27 cellular contexts compared by ENCODE assay signal in the genomic region with DNA sequence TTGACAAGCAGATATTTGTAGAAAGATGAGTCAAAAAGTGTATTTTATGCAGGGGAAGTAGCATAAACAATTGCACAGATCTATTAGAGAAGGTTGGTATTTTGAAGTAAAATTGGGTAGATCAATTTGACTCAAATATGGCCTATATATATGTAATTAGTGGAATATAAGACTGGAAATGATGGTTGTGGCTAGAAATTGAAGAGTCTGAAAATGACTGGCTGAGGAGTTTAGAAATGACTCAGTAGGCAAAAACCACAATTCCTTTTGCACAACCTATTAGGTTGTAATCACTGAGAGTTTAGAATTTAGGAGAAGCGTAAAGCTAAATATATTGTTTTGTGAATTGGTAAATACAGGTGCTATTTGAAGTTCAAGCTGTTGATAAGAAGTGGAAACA.
DNase-seq lines count a peak whose midpoint lies in the region; ATAC-seq, FAIRE-seq and TF ChIP-seq lines count a peak whose summit lies in the region.
"Had no signal": no experiment of that assay in that cellular context is flagged by ENCODE, and none has a peak within 500 bp of the region (broad histone marks: within the 10 kb centered on the region; RNA-seq: fewer than 3 reads in every experiment).

No MANE protein-coding gene starts in this region.

- H3K4me3 ChIP-seq in ascending aorta: no peak overlapping the region
- H3K4me3 ChIP-seq in kidney (ENCODE audit: low read length in 2 of 2): no peak overlapping the region
- H3K4me3 ChIP-seq: colonic mucosa, HAP-1, left lung, tibial nerve had no signal

- H3K36me3 Mint-ChIP-seq in activated T-helper 17 cell treated with anti-CD3 and anti-CD28 coated beads, Interleukin-2, amount 50 U/mL, for 72 hours (ENCODE audit: low read depth): no peaks in the 10 kb centered on the region
- H3K36me3 Mint-ChIP-seq: activated naive CD8-positive, alpha-beta T cell treated with anti-CD3 and anti-CD28 coated beads, Interleukin-2, amount 10 ng/mL, durations not matched to agents 7 days and 5 days; brain; CD4-positive, CD25-positive, alpha-beta regulatory T cell; mesothelial cell of epicardium had no signal

- ATAC-seq in GM18867 (IDR thresholded peaks at IDR 0.05; ENCODE audit: unreplicated experiment) (peak; percentile 71), HG02798 (IDR thresholded peaks at IDR 0.05; ENCODE audit: poor library complexity, unreplicated experiment) (peak; percentile 64), HG03469 (IDR thresholded peaks at IDR 0.05; ENCODE audit: unreplicated experiment) (peak; percentile 62), GM19395 (IDR thresholded peaks at IDR 0.05; ENCODE audit: unreplicated experiment) (no peak)
- peak; percentile 18 for ATAC-seq in activated T-helper 17 cell treated with anti-CD3 and anti-CD28 coated beads, Interleukin-2, amount 50 U/mL, for 72 hours (replicated peaks)
- ATAC-seq: activated CD8-positive, alpha-beta T cell treated with anti-CD3 and anti-CD28 coated beads for 36 hours; left lung; T-helper 17 cell had no signal

- DNase-seq in ascending aorta (ENCODE audit: low spot score in 2 of 2): no peak
- DNase-seq in activated CD4-positive, alpha-beta T cell treated with anti-CD3 and anti-CD28 coated beads, Interleukin-2, amount 50 U/mL, for 1 hour: no peak
- no peak for DNase-seq in kidney
- DNase-seq: activated CD8-positive, alpha-beta T cell treated with anti-CD3 and anti-CD28 coated beads for 36 hours; activated naive CD8-positive, alpha-beta T cell treated with anti-CD3 and anti-CD28 coated beads, Interleukin-2, amount 10 ng/mL, durations not matched to agents 7 days and 5 days; CD4-positive, CD25-positive, alpha-beta regulatory T cell; colonic mucosa; DMS153; left lung; NCI-H1092 treated with DMSO at 0.1 percent for 48 hours; NCI-H2081; NCI-H524 treated with DMSO at 0.1 percent for 48 hours; posterior cingulate gyrus; SHP77 treated with DMSO at 0.1 percent for 48 hours; stimulated activated naive CD4-positive, alpha-beta T cell; T-helper 17 cell had no signal

- TF ChIP-seq CTCF in ascending aorta (IDR thresholded peaks at IDR 0.05) (no peak), kidney (IDR thresholded peaks at IDR 0.05; ENCODE audit: borderline replicate concordance, extremely low read depth, insufficient read depth) (no peak)

- H3K36me3 ChIP-seq in ascending aorta (no peaks in the 10 kb centered on the region), kidney (ENCODE audit: control insufficient read depth in 1 of 2, insufficient read depth in 2 of 2, low read length in 2 of 2) (no peaks in the 10 kb centered on the region)
- H3K36me3 ChIP-seq: colonic mucosa, HAP-1, left lung, tibial nerve had no signal

- H3K4me3 Mint-ChIP-seq in activated T-helper 17 cell treated with anti-CD3 and anti-CD28 coated beads, Interleukin-2, amount 50 U/mL, for 72 hours: no peak overlapping the region
- H3K4me3 Mint-ChIP-seq: activated CD8-positive, alpha-beta T cell treated with anti-CD3 and anti-CD28 coated beads for 36 hours; activated naive CD8-positive, alpha-beta T cell treated with anti-CD3 and anti-CD28 coated beads, Interleukin-2, amount 10 ng/mL, durations not matched to agents 7 days and 5 days; brain; CD4-positive, CD25-positive, alpha-beta regulatory T cell; mesothelial cell of epicardium; nephron; T-helper 17 cell had no signal

- no peak overlapping the region for H3K9ac ChIP-seq in kidney (ENCODE audit: low read length in 2 of 2)
- H3K9ac ChIP-seq: KMS-11 had no signal

- H3K9me3 ChIP-seq in ascending aorta (no peaks in the 10 kb centered on the region), kidney (ENCODE audit: control insufficient read depth in 1 of 2, low read length in 2 of 2) (no peaks in the 10 kb centered on the region)
- H3K9me3 ChIP-seq: colonic mucosa, HAP-1, left lung, tibial nerve had no signal

- no peaks in the 10 kb centered on the region for H3K27me3 Mint-ChIP-seq in activated T-helper 17 cell treated with anti-CD3 and anti-CD28 coated beads, Interleukin-2, amount 50 U/mL, for 72 hours
- H3K27me3 Mint-ChIP-seq: activated CD8-positive, alpha-beta T cell treated with anti-CD3 and anti-CD28 coated beads for 36 hours; activated naive CD8-positive, alpha-beta T cell treated with anti-CD3 and anti-CD28 coated beads, Interleukin-2, amount 10 ng/mL, durations not matched to agents 7 days and 5 days; brain; CD4-positive, CD25-positive, alpha-beta regulatory T cell; T-helper 17 cell had no signal

- H3K4me1 Mint-ChIP-seq in activated T-helper 17 cell treated with anti-CD3 and anti-CD28 coated beads, Interleukin-2, amount 50 U/mL, for 72 hours: no peaks in the 10 kb centered on the region
- H3K4me1 Mint-ChIP-seq: activated naive CD8-positive, alpha-beta T cell treated with anti-CD3 and anti-CD28 coated beads, Interleukin-2, amount 10 ng/mL, durations not matched to agents 7 days and 5 days; CD4-positive, CD25-positive, alpha-beta regulatory T cell; nephron; T-helper 17 cell had no signal

- H3K4me1 ChIP-seq in ascending aorta: no peaks in the 10 kb centered on the region
- H3K4me1 ChIP-seq in kidney (ENCODE audit: control insufficient read depth in 1 of 2, insufficient read depth in 1 of 2, low read depth in 1 of 2, low read length in 2 of 2): no peaks in the 10 kb centered on the region
- H3K4me1 ChIP-seq: colonic mucosa, HAP-1, left lung, tibial nerve had no signal

- no peaks in the 10 kb centered on the region for H3K27me3 ChIP-seq in ascending aorta
- H3K27me3 ChIP-seq: colonic mucosa, left lung, tibial nerve had no signal

- H3K27ac ChIP-seq in ascending aorta (no peak overlapping the region), kidney (ENCODE audit: low read depth in 2 of 2, low read length in 2 of 2) (no peak overlapping the region)
- H3K27ac ChIP-seq: colonic mucosa, KMS-11, left lung, tibial nerve had no signal

- intact Hi-C loops in ascending aorta (cut with DNase I): no loop called here
- intact Hi-C loops in kidney (cut with DNase I): no loop called here

- H3K27ac Mint-ChIP-seq in activated T-helper 17 cell treated with anti-CD3 and anti-CD28 coated beads, Interleukin-2, amount 50 U/mL, for 72 hours: no peak overlapping the region
- H3K27ac Mint-ChIP-seq: activated CD8-positive, alpha-beta T cell treated with anti-CD3 and anti-CD28 coated beads for 36 hours; activated naive CD8-positive, alpha-beta T cell treated with anti-CD3 and anti-CD28 coated beads, Interleukin-2, amount 10 ng/mL, durations not matched to agents 7 days and 5 days; brain; CD4-positive, CD25-positive, alpha-beta regulatory T cell; mesothelial cell of epicardium; nephron; T-helper 17 cell had no signal

- FAIRE-seq in kidney (lab: Jason Lieb, UNC): no peak

- peaks cover 4% of the 10 kb centered on the region for H3K9me3 Mint-ChIP-seq in activated T-helper 17 cell treated with anti-CD3 and anti-CD28 coated beads, Interleukin-2, amount 50 U/mL, for 72 hours
- H3K9me3 Mint-ChIP-seq: activated naive CD8-positive, alpha-beta T cell treated with anti-CD3 and anti-CD28 coated beads, Interleukin-2, amount 10 ng/mL, durations not matched to agents 7 days and 5 days; brain; mesothelial cell of epicardium; nephron had no signal
